ENCODE assay signal across 16 cellular contexts in the genomic region with DNA sequence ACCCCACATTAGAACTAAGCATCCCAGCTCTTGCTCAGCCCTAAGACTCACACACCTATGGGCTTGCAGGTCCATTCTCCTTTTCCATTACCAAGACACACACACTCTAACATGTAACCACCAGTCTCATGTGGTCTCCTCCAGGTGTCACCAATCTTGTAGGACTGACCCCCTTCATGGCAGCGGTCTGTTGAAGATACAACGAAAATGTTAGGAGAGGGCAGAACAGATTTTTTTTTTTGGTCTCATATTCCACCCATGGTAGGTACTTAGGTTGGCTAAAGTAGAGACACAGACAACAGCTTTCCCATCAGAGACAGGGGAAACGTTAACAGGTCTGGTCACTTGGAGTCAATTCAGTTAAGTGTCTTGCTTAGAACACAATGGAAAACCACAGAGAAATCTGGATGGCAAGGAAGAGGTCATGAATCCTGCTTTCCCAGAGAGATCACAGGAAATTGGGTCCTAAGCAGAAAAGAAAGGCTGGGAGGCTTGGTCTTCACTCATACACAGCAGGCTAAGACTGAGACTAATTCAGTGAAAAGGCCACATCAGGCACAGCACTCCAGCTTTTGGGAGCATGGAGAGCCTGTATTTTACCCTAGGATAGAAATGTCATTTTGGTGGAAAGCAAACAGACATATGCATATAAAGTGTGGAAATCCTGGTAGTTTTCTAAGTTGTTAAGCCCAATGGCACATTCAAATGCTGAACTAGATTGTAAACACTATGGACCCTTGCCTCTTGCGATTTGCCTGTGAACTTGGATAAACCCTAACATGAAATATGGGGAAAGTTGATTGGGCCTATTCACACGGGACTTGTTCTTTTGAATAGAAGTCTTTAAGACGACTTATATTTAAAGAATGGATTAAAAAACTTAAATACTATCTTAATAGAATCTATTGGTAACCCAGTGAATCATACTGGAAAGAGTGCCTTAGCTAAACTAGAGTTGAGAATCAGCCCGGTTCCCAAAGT. TPM values are rescaled to one million over a fixed set of nuclear protein-coding genes. Genes with fewer than 3 reads are reported as not detected.
A peak's percentile ranks its signal among the peaks of the same experiment; 100 is the strongest.
DNase-seq lines count a peak whose midpoint lies in the region; ATAC-seq, FAIRE-seq and TF ChIP-seq lines count a peak whose summit lies in the region.
"Had no signal": no experiment of that assay in that cellular context is flagged by ENCODE, and none has a peak within 500 bp of the region (broad histone marks: within the 10 kb centered on the region; RNA-seq: fewer than 3 reads in every experiment).

No MANE protein-coding gene starts in this region.

- 79 to 82% methylated on average over 7 of the region's 7 CpGs for WGBS in GM23248 (ENCODE audit: low coverage in 1 of 2, low lambda C conversion rate in 2 of 2, missing lambda C conversion rate in 2 of 2), 2 experiments
- 77 to 90% (median 83%) methylated on average over 7 of the region's 7 CpGs for WGBS in stomach, 5 donors

- DNase-seq in GM23248 (peak; percentile 38), cardiac fibroblast (ENCODE audit: low read depth in 2 of 2) (peak; percentile 67 to 68), keratinocyte (ENCODE audit: low read depth, low spot score) (no peak), stomach (no peak), posterior vena cava (ENCODE audit: low spot score) (no peak), GM19238 (ENCODE audit: insufficient read length, low spot score) (no peak)
- DNase-seq: activated CD4-positive, alpha-beta T cell treated with anti-CD3 and anti-CD28 coated beads for 1 hour; CD4-positive, CD25-positive, alpha-beta regulatory T cell; KBM-7; NCI-H446 treated with DMSO at 0.1 percent for 48 hours; posterior cingulate gyrus; stimulated activated CD4-positive, alpha-beta T cell treated with anti-CD3 and anti-CD28 coated beads, Interleukin-1b, Interleukin-23, amount 100 ng/mL, for 48 hours; stimulated activated CD8-positive, alpha-beta memory T cell treated with anti-CD3 and anti-CD28 coated beads, Interleukin-4, amount 100 ng/mL, for 48 hours had no signal

- H2AFZ ChIP-seq in GM23248 (no peak overlapping the region), keratinocyte (ENCODE audit: control insufficient read depth, low read length) (no peak overlapping the region)

- no peak for TF ChIP-seq EP300 in stomach (IDR thresholded peaks at IDR 0.05)

- H3K36me3 ChIP-seq in GM23248 (ENCODE audit: low read depth) (peaks cover 86% of the 10 kb centered on the region), keratinocyte (ENCODE audit: control insufficient read depth in 2 of 2, extremely low read depth in 1 of 2, insufficient read depth in 2 of 2, low read length in 2 of 2) (peaks cover 0 to 12% of the 10 kb centered on the region in 2 experiments), stomach (peaks cover 0 to 27% (median 16%) of the 10 kb centered on the region in 4 donors)

- H3K4me1 ChIP-seq in GM23248 (ENCODE audit: insufficient read depth) (peaks cover 29% of the 10 kb centered on the region), keratinocyte (ENCODE audit: control insufficient read depth, extremely low read depth, insufficient read depth, low read length) (peaks cover 18% of the 10 kb centered on the region), stomach (peaks cover 8 to 29% (median 21%) of the 10 kb centered on the region in 4 donors)

- H3K27ac ChIP-seq in GM23248 (peak overlapping the region; percentile 97), keratinocyte (ENCODE audit: control insufficient read depth, insufficient read depth, low read length) (no peak overlapping the region), stomach (peak overlapping the region in 3 of 5 donors; percentile 18 to 90 (median 85))

- H3K4me2 ChIP-seq in GM23248 (ENCODE audit: unreplicated experiment) (peak overlapping the region; percentile 96), keratinocyte (ENCODE audit: control insufficient read depth, extremely low read depth, insufficient read depth, low read depth, low read length) (no peak overlapping the region)

- FAIRE-seq in keratinocyte (lab: Jason Lieb, UNC), result peak; percentile 66
- FAIRE-seq: G401.6 had no signal

- no peak for TF ChIP-seq POLR2A in stomach (IDR thresholded peaks at IDR 0.05)

- no peak for ATAC-seq in HG03135 (IDR thresholded peaks at IDR 0.05; ENCODE audit: unreplicated experiment)
- no peak for ATAC-seq in HG03571 (IDR thresholded peaks at IDR 0.05; ENCODE audit: unreplicated experiment)

- intact Hi-C loops in stomach (cut with DNase I; ENCODE audit: low total_unique reads) (no loop called here), posterior vena cava (cut with DNase I) (no loop called here)

- no peaks in the 10 kb centered on the region for H3K9me2 ChIP-seq in GM23248 (ENCODE audit: insufficient read depth)

- H3K9me3 ChIP-seq in GM23248 (ENCODE audit: low read depth), result no peaks in the 10 kb centered on the region
- no peaks in the 10 kb centered on the region for H3K9me3 ChIP-seq in keratinocyte (ENCODE audit: control insufficient read depth, low read depth, low read length)
- no peaks in the 10 kb centered on the region for H3K9me3 ChIP-seq in stomach

- H3F3A ChIP-seq in GM23248 (ENCODE audit: insufficient read depth), result peaks cover 92% of the 10 kb centered on the region

- in situ Hi-C loops in GM23248 (cut with MboI), result no loop called here

- H3K27me3 ChIP-seq in GM23248 (replicated peaks; ENCODE audit: insufficient read depth), result no peaks in the 10 kb centered on the region
- peaks cover 6% of the 10 kb centered on the region for H3K27me3 ChIP-seq in keratinocyte (ENCODE audit: control insufficient read depth, extremely low read depth, insufficient read depth, low read length)
- peaks cover 0 to 25% (median 15%) of the 10 kb centered on the region in 3 donors for H3K27me3 ChIP-seq in stomach

- dilution Hi-C loops in keratinocyte (cut with MboI; ENCODE audit: extremely low pct_ligation_motif_present, low sequenced_read_pairs), result no loop called here

- H4K20me1 ChIP-seq in GM23248 (ENCODE audit: insufficient read depth) (peaks cover 43% of the 10 kb centered on the region), keratinocyte (ENCODE audit: control insufficient read depth, extremely low read depth, insufficient read depth, low read length) (no peaks in the 10 kb centered on the region)

- H3K4me3 ChIP-seq in GM23248 (peak overlapping the region; percentile 99), cardiac fibroblast (replicated peaks in 1 of 2; ENCODE audit: low read depth in 2 of 2, low read length in 2 of 2) (peak overlapping the region; percentile 85 to 91), keratinocyte (ENCODE audit: control insufficient read depth in 2 of 3, extremely low read depth in 1 of 3, insufficient read depth in 2 of 3, low read depth in 1 of 3, low read length in 3 of 3) (no peak overlapping the region), stomach (peak overlapping the region in 1 of 4 donors; percentile 72)

- peaks cover 94% of the 10 kb centered on the region for H3K79me2 ChIP-seq in GM23248 (ENCODE audit: insufficient read depth)
- peaks cover 4% of the 10 kb centered on the region for H3K79me2 ChIP-seq in keratinocyte (ENCODE audit: control insufficient read depth, insufficient read depth, low read length)

- TF ChIP-seq CTCF in cardiac fibroblast (IDR thresholded peaks at IDR 0.05; ENCODE audit: low read depth, low read length) (no peak), keratinocyte (optimal IDR thresholded peaks at IDR 0.05 in 1 of 3, IDR thresholded peaks at IDR 0.05 in 1 of 3, conservative IDR thresholded peaks at IDR 0.05 in 1 of 3; ENCODE audit: extremely low read depth in 1 of 3, insufficient read depth in 2 of 3, low read length in 3 of 3) (no peak), stomach (IDR thresholded peaks at IDR 0.05) (no peak)

- H3K9me1 ChIP-seq in keratinocyte (ENCODE audit: control insufficient read depth, extremely low read depth, insufficient read depth, low read length), result no peaks in the 10 kb centered on the region

- H3K9ac ChIP-seq in GM23248 (peak overlapping the region; percentile 99), keratinocyte (ENCODE audit: control insufficient read depth, extremely low read depth, insufficient read depth, low read length) (no peak overlapping the region)

RNA-seq across cellular contexts. Expression of a gene that starts 3.8 kb away (rescaled TPM):
- 33,406 and 36,331 TPM in 2 replicates for total RNA-seq in GM23248 (2014; rRNA removed; shearing (Covaris generic))
- 19,771 and 20,647 TPM in 2 replicates for polyA plus RNA-seq in GM23248 (2016; fragmentation: Nextera tagmentation; extraction: Ambion mirVana)
- 1,649 to 4,168 TPM (median 2,964 TPM) in 3 replicates for polyA plus RNA-seq in keratinocyte
- 122 TPM for polyA plus RNA-seq in keratinocyte (2011; ENCODE audit: low read depth)
- polyA plus RNA-seq in keratinocyte (2011; cell fraction: cytosol; rRNA removed), result 812 and 843 TPM in 2 replicates
- polyA plus RNA-seq in keratinocyte (2011; cell fraction: nucleus; rRNA removed), result 8,405 and 11,754 TPM in 2 replicates
- 121 and 3,790 TPM in 2 replicates for polyA plus RNA-seq in keratinocyte (2012; ENCODE audit: low replicate concordance)
- polyA minus RNA-seq in keratinocyte, result 3,926 to 7,724 TPM (median 4,827 TPM) in 3 replicates
- 2,478 TPM for polyA minus RNA-seq in keratinocyte (2011; cell fraction: cytosol; rRNA and poly(A)+ RNA removed)
- polyA minus RNA-seq in keratinocyte (2011; cell fraction: nucleus; rRNA and poly(A)+ RNA removed), result 5,843 and 14,065 TPM in 2 replicates
- 100 to 1,000 TPM; 215 to 861 (median 257) TPM for total RNA-seq in stomach
- 100 to 1,000 TPM in 1 of 3 donors, 10 to 100 TPM in 2; 42.0 to 301 (median 44.4) TPM for polyA plus RNA-seq in stomach
- total RNA-seq in posterior vena cava, result 1,000 to 10,000 TPM; 2,588 to 3,239 TPM

Comparison
In these comparisons a context has a peak if more than half of its experiments do, and no peak if none do; other contexts are left out.
1. DNase-seq: peak in GM23248 (single experiment) and cardiac fibroblast (2 of 2); none in keratinocyte (single experiment), stomach (single experiment), posterior vena cava (single experiment) and GM19238 (single experiment).
2. H3K4me3 ChIP-seq: peak in GM23248 (single experiment) and cardiac fibroblast (2 of 2); none in keratinocyte (0 of 3).
3. RNA of a gene that starts 3.8 kb away (total RNA-seq): 33,406 to 36,331 TPM in GM23248; 2,588 to 3,239 TPM in posterior vena cava and 215 to 861 TPM in stomach; every median in the first group is over 10 times any median in the second.